ENCODE assay signal across 20 cellular contexts in genomic region chrX:76159453-76159852, GRCh38.
"Had no signal": no experiment of that assay in that cellular context is flagged by ENCODE, and none has a peak within 500 bp of the region (broad histone marks: within the 10 kb centered on the region; RNA-seq: fewer than 3 reads in every experiment).

No MANE protein-coding gene starts in this region.

- H3K27ac Mint-ChIP-seq: dendritic cell treated with granulocyte-macrophage colony-stimulating factor and Interleukin-4, amounts not matched to agents 40 ng/mL and 50 ng/mL, for 4 days; nephron; stimulated activated naive B cell treated with anti-CD40 and anti-IgM and Interleukin-4, amounts not matched to agents 10 μg/mL and 1 μg/mL and 100 μg/mL, for 72 hours; stimulated activated naive CD8-positive, alpha-beta T cell treated with anti-CD3 and anti-CD28 coated beads, Interleukin-15, amount 100 ng/mL, for 72 hours had no signal

- H3K36me3 Mint-ChIP-seq: naive B cell; stimulated activated naive B cell treated with anti-CD40 and anti-IgM and Interleukin-4, amounts not matched to agents 10 μg/mL and 1 μg/mL and 100 μg/mL, for 72 hours had no signal

- H3K4me3 Mint-ChIP-seq: dendritic cell treated with granulocyte-macrophage colony-stimulating factor and Interleukin-4, amounts not matched to agents 40 ng/mL and 50 ng/mL, for 4 days; naive B cell; nephron; stimulated activated naive B cell treated with anti-CD40 and anti-IgM and Interleukin-4, amounts not matched to agents 10 μg/mL and 1 μg/mL and 100 μg/mL, for 72 hours; stimulated activated naive CD8-positive, alpha-beta T cell treated with anti-CD3 and anti-CD28 coated beads, Interleukin-15, amount 100 ng/mL, for 72 hours had no signal

- FAIRE-seq: colon, endothelial cell of umbilical vein had no signal

- H3K9me3 Mint-ChIP-seq: dendritic cell treated with granulocyte-macrophage colony-stimulating factor and Interleukin-4, amounts not matched to agents 40 ng/mL and 50 ng/mL, for 4 days; stimulated activated naive B cell treated with anti-CD40 and anti-IgM and Interleukin-4, amounts not matched to agents 10 μg/mL and 1 μg/mL and 100 μg/mL, for 72 hours; stimulated activated naive CD8-positive, alpha-beta T cell treated with anti-CD3 and anti-CD28 coated beads, Interleukin-15, amount 100 ng/mL, for 72 hours had no signal

- H3K27ac ChIP-seq: foreskin keratinocyte, neutrophil, psoas muscle, sigmoid colon, skin epidermis, thoracic aorta, transverse colon had no signal

- H3K4me1 Mint-ChIP-seq: naive B cell; nephron; stimulated activated naive B cell treated with anti-CD40 and anti-IgM and Interleukin-4, amounts not matched to agents 10 μg/mL and 1 μg/mL and 100 μg/mL, for 72 hours; stimulated activated naive CD8-positive, alpha-beta T cell treated with anti-CD3 and anti-CD28 coated beads, Interleukin-15, amount 100 ng/mL, for 72 hours had no signal

- H3K4me3 ChIP-seq: psoas muscle, sigmoid colon, skin epidermis, thoracic aorta, transverse colon had no signal

- DNase-seq: erythroblast; foreskin keratinocyte; left colon; mesendoderm; naive B cell; psoas muscle; retina; sigmoid colon; stimulated activated CD4-positive, alpha-beta T cell treated with anti-CD3 and anti-CD28 coated beads, Interleukin-2, amount 100 ng/mL, for 24 hours; stimulated activated CD4-positive, alpha-beta T cell treated with anti-CD3 and anti-CD28 coated beads, Interleukin-4, amount 100 ng/mL, for 4 hours; stimulated activated naive B cell treated with anti-CD40 and anti-IgM and Interleukin-4, amounts not matched to agents 10 μg/mL and 1 μg/mL and 100 μg/mL, for 72 hours; stimulated activated naive CD8-positive, alpha-beta T cell treated with anti-CD3 and anti-CD28 coated beads, Interleukin-15, amount 100 ng/mL, for 72 hours; transverse colon had no signal

- H3K36me3 ChIP-seq: neutrophil, sigmoid colon, thoracic aorta, transverse colon had no signal

- H3K4me1 ChIP-seq: foreskin keratinocyte, psoas muscle, sigmoid colon, transverse colon had no signal

- H3K9me3 ChIP-seq: neutrophil, psoas muscle, sigmoid colon, thoracic aorta, transverse colon had no signal

- H3K27me3 ChIP-seq: foreskin keratinocyte, neutrophil, sigmoid colon, transverse colon had no signal

- H3K27me3 Mint-ChIP-seq: dendritic cell treated with granulocyte-macrophage colony-stimulating factor and Interleukin-4, amounts not matched to agents 40 ng/mL and 50 ng/mL, for 4 days; stimulated activated naive CD8-positive, alpha-beta T cell treated with anti-CD3 and anti-CD28 coated beads, Interleukin-15, amount 100 ng/mL, for 72 hours had no signal

- ATAC-seq: foreskin keratinocyte; left colon; psoas muscle; stimulated activated naive B cell treated with anti-CD40 and anti-IgM and Interleukin-4, amounts not matched to agents 10 μg/mL and 1 μg/mL and 100 μg/mL, for 72 hours; stimulated activated naive CD8-positive, alpha-beta T cell treated with anti-CD3 and anti-CD28 coated beads, Interleukin-15, amount 100 ng/mL, for 72 hours had no signal
